In the genomic region with DNA sequence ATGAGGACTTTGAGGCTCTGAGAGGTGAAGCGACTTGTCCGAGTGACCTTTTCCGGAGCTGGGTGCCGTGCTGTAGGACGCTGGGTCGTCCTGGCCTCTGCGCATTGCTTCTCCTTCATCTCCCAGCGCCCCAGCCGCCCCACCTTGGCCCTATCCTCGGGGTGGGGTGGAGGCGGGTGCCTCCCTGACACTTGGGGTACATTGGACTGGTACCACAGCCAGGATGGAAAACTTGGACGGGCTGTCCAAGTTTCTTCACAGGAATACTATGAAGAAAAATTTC, we compare ENCODE assay signal across 9 cellular contexts.
DNase-seq lines count a peak whose midpoint lies in the region; ATAC-seq and TF ChIP-seq lines count a peak whose summit lies in the region.
"Had no signal": no experiment of that assay in that cellular context is flagged by ENCODE, and none has a peak within 500 bp of the region (broad histone marks: within the 10 kb centered on the region; RNA-seq: fewer than 3 reads in every experiment).

No MANE protein-coding gene starts in this region.

- H3K27ac ChIP-seq in BLaER1 treated with 17β-estradiol and CSF1 and Interleukin-3, amounts not matched to agents 10 nM and 100 nM = no peak overlapping the region
- H3K27ac ChIP-seq in OCI-LY3 (ENCODE audit: low read length) = no peak overlapping the region
- H3K27ac ChIP-seq in effector memory CD4-positive, alpha-beta T cell (ENCODE audit: insufficient read depth, low read length, poor library complexity, severe bottlenecking) = no peak overlapping the region

- no peak overlapping the region for H2AFZ ChIP-seq in OCI-LY3 (ENCODE audit: low read depth, low read length)

- H3K36me3 Mint-ChIP-seq in nephron progenitor cell (ENCODE audit: low read depth) = no peaks in the 10 kb centered on the region

- peaks cover 0 to 39% (median under 1%) of the 10 kb centered on the region in 11 experiments; a peak in 9 of 22 replicates for H3K36me3 ChIP-seq in BLaER1 treated with 17β-estradiol and CSF1 and Interleukin-3, amounts not matched to agents 10 nM and 100 nM
- no peaks in the 10 kb centered on the region for H3K36me3 ChIP-seq in OCI-LY3 (replicated peaks; ENCODE audit: low read depth, low read length)
- no peaks in the 10 kb centered on the region for H3K36me3 ChIP-seq in effector memory CD4-positive, alpha-beta T cell (ENCODE audit: control insufficient read depth, insufficient read depth, low read length)

- no peak overlapping the region for H3K27ac Mint-ChIP-seq in nephron progenitor cell

- peaks cover 9 to 23% (median 19%) of the 10 kb centered on the region in 11 experiments for H3K27me3 ChIP-seq in BLaER1 treated with 17β-estradiol and CSF1 and Interleukin-3, amounts not matched to agents 10 nM and 100 nM
- no peaks in the 10 kb centered on the region for H3K27me3 ChIP-seq in OCI-LY3 (ENCODE audit: low read depth, low read length)
- H3K27me3 ChIP-seq in effector memory CD4-positive, alpha-beta T cell (replicated peaks; ENCODE audit: control insufficient read depth, insufficient read depth, low read length, poor library complexity, severe bottlenecking) = no peaks in the 10 kb centered on the region

- no peak for ATAC-seq in GM18861 (IDR thresholded peaks at IDR 0.05; ENCODE audit: unreplicated experiment)
- ATAC-seq in HG03342 (IDR thresholded peaks at IDR 0.05; ENCODE audit: unreplicated experiment) = no peak

- peaks cover 17 to 100% (median 91%) of the 10 kb centered on the region in 11 experiments; a peak in 20 of 22 replicates for H4K20me1 ChIP-seq in BLaER1 treated with 17β-estradiol and CSF1 and Interleukin-3, amounts not matched to agents 10 nM and 100 nM
- H4K20me1 ChIP-seq in OCI-LY3 (ENCODE audit: insufficient read depth, low read length) = no peaks in the 10 kb centered on the region

- H3K9me3 Mint-ChIP-seq in nephron progenitor cell = no peaks in the 10 kb centered on the region

- H3K27me3 Mint-ChIP-seq in nephron progenitor cell (ENCODE audit: low read depth, poor library complexity) = peaks cover 20% of the 10 kb centered on the region

- no peak for DNase-seq in effector memory CD4-positive, alpha-beta T cell
- peak; percentile 16 for DNase-seq in nephron progenitor cell
- no peak for DNase-seq in NCI-H187 treated with DMSO at 0.1 percent for 48 hours (lab: John Stamatoyannopoulos, UW)
- no peak for DNase-seq in stimulated activated CD4-positive, alpha-beta T cell treated with anti-CD3 and anti-CD28 coated beads, Interleukin-1b, Interleukin-23, amount 100 ng/mL, for 48 hours
- DNase-seq: activated gamma-delta T cell treated with Interleukin-2 at 50 U/mL for 16 hours had no signal

- no peaks in the 10 kb centered on the region for H3K79me2 ChIP-seq in OCI-LY3 (ENCODE audit: low read length)

- H3K4me3 ChIP-seq in BLaER1 treated with 17β-estradiol and CSF1 and Interleukin-3, amounts not matched to agents 10 nM and 100 nM = peak overlapping the region; percentile 61 to 76 (median 68); a peak in 18 of 20 replicates
- H3K4me3 ChIP-seq in OCI-LY3 (ENCODE audit: low read length) = peak overlapping the region; percentile 80
- peak overlapping the region; percentile 71 for H3K4me3 ChIP-seq in effector memory CD4-positive, alpha-beta T cell (ENCODE audit: insufficient read depth, low read depth, low read length, poor library complexity, severe bottlenecking)

- H3K4me1 Mint-ChIP-seq in nephron progenitor cell = peaks cover 6% of the 10 kb centered on the region

- peak overlapping the region; percentile 97 to 100 (median 100) for H3K4me2 ChIP-seq in BLaER1 treated with 17β-estradiol and CSF1 and Interleukin-3, amounts not matched to agents 10 nM and 100 nM
- peak overlapping the region; percentile 66 for H3K4me2 ChIP-seq in OCI-LY3 (ENCODE audit: low read length)

- H3K9me3 ChIP-seq in BLaER1 treated with 17β-estradiol and CSF1 and Interleukin-3, amounts not matched to agents 10 nM and 100 nM (replicated peaks in 1 of 11) = no peaks in the 10 kb centered on the region
- H3K9me3 ChIP-seq in OCI-LY3 (ENCODE audit: insufficient read depth, low read length) = no peaks in the 10 kb centered on the region
- no peaks in the 10 kb centered on the region for H3K9me3 ChIP-seq in effector memory CD4-positive, alpha-beta T cell (ENCODE audit: control insufficient read depth, low read length)

- peak overlapping the region in 4 of 11 experiments; percentile 70 to 84 (median 79); a peak in 5 of 22 replicates for H3K9ac ChIP-seq in BLaER1 treated with 17β-estradiol and CSF1 and Interleukin-3, amounts not matched to agents 10 nM and 100 nM
- no peak overlapping the region for H3K9ac ChIP-seq in OCI-LY3 (ENCODE audit: low read length)

- H3K4me3 Mint-ChIP-seq in nephron progenitor cell = peak overlapping the region; percentile 93

- H3K4me1 ChIP-seq in BLaER1 treated with 17β-estradiol and CSF1 and Interleukin-3, amounts not matched to agents 10 nM and 100 nM = peaks cover 6 to 25% (median 15%) of the 10 kb centered on the region in 10 experiments
- H3K4me1 ChIP-seq in OCI-LY3 (ENCODE audit: low read length) = peaks cover 14% of the 10 kb centered on the region
- H3K4me1 ChIP-seq in effector memory CD4-positive, alpha-beta T cell (ENCODE audit: control insufficient read depth, insufficient read depth, low read length, poor library complexity, severe bottlenecking) = peaks cover 5% of the 10 kb centered on the region

- no peak for TF ChIP-seq CTCF in OCI-LY3 (IDR thresholded peaks at IDR 0.05; ENCODE audit: low read depth, low read length)
- TF ChIP-seq CTCF in nephron progenitor cell (IDR thresholded peaks at IDR 0.05) = no peak
